16 cellular contexts compared by ENCODE assay signal in the genomic region with DNA sequence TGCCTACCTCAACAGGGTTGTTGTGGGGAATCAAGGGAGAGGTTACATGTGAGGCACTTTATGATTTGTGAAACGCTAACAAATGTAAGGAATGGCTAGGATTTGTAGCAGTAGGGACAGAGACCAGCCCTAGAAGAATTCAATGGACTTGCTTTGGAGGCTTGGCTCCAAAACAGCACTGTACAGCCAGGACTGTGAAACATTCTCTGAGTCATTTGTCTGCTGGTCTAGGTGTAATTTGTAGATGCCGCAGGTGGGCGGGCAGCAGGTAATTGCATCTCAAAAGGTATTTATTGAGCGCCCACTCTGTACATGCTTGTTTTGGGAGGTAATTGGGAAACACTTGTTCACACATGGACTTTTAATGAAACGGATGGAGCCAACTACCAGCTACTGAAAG. TPM values are rescaled to one million over a fixed set of nuclear protein-coding genes. Genes with fewer than 3 reads are reported as not detected.
A peak's percentile ranks its signal among the peaks of the same experiment; 100 is the strongest.
DNase-seq lines count a peak whose midpoint lies in the region; ATAC-seq and TF ChIP-seq lines count a peak whose summit lies in the region.
"Had no signal": no experiment of that assay in that cellular context is flagged by ENCODE, and none has a peak within 500 bp of the region (broad histone marks: within the 10 kb centered on the region; RNA-seq: fewer than 3 reads in every experiment).

No MANE protein-coding gene starts in this region.

- peaks cover 43% of the 10 kb centered on the region for H3K4me1 Mint-ChIP-seq in type B pancreatic cell (ENCODE audit: unreplicated experiment)
- H3K4me1 Mint-ChIP-seq: CD4-positive, CD25-positive, alpha-beta regulatory T cell had no signal

- TF ChIP-seq CTCF in breast epithelium (IDR thresholded peaks at IDR 0.05): no peak
- TF ChIP-seq CTCF in type B pancreatic cell (conservative IDR thresholded peaks at IDR 0.05): no peak
- TF ChIP-seq CTCF in upper lobe of left lung (IDR thresholded peaks at IDR 0.05): no peak

- H3K27me3 ChIP-seq in breast epithelium (no peaks in the 10 kb centered on the region), upper lobe of left lung (no peaks in the 10 kb centered on the region)

- no peak for TF ChIP-seq POLR2A in breast epithelium (IDR thresholded peaks at IDR 0.05)
- TF ChIP-seq POLR2A in upper lobe of left lung (IDR thresholded peaks at IDR 0.05): no peak

- no peaks in the 10 kb centered on the region for H3K27me3 Mint-ChIP-seq in type B pancreatic cell

- WGBS in upper lobe of left lung, 2 donors: 83 to 93% methylated on average over 5 of the region's 5 CpGs

- H3K4me3 ChIP-seq in breast epithelium: no peak overlapping the region
- no peak overlapping the region for H3K4me3 ChIP-seq in upper lobe of left lung

- peaks cover 5% of the 10 kb centered on the region for H3K9me3 Mint-ChIP-seq in type B pancreatic cell
- H3K9me3 Mint-ChIP-seq: CD4-positive, CD25-positive, alpha-beta regulatory T cell had no signal

- no peak for ATAC-seq in upper lobe of left lung (ENCODE audit: low FRiP score in 2 of 2)
- ATAC-seq in left lobe of liver: no peak

- DNase-seq in LoVo (ENCODE audit: low spot score) (peak; percentile 45), breast epithelium (ENCODE audit: low spot score in 2 of 2) (peak in 1 of 2 donors; percentile 72), islet precursor cell (peak; percentile 74), type B pancreatic cell (ENCODE audit: extremely low spot score, unreplicated experiment) (no peak), upper lobe of left lung (no peak), left lobe of liver (ENCODE audit: low spot score) (no peak)
- DNase-seq in activated CD8-positive, alpha-beta memory T cell treated with anti-CD3 and anti-CD28 coated beads for 24 hours: no peak
- DNase-seq: AML-193; CD4-positive, CD25-positive, alpha-beta regulatory T cell; GF-D8; NCI-H1105 treated with DMSO at 0.1 percent for 48 hours; NCI-H187; NCI-H446 treated with DMSO at 0.1 percent for 48 hours; NCI-H774; SHP77 treated with DMSO at 0.1 percent for 48 hours had no signal

- peak overlapping the region; percentile 22 for H3K27ac Mint-ChIP-seq in type B pancreatic cell
- H3K27ac Mint-ChIP-seq: CD4-positive, CD25-positive, alpha-beta regulatory T cell had no signal

- peak overlapping the region; percentile 29 to 52 for H3K27ac ChIP-seq in breast epithelium
- H3K27ac ChIP-seq in upper lobe of left lung: no peak overlapping the region

- H3K9me3 ChIP-seq in breast epithelium (no peaks in the 10 kb centered on the region), upper lobe of left lung (no peaks in the 10 kb centered on the region)

- TF ChIP-seq EP300 in upper lobe of left lung (IDR thresholded peaks at IDR 0.05): no peak

- H3K4me1 ChIP-seq in breast epithelium: peaks cover 0 to 13% of the 10 kb centered on the region in 2 donors
- H3K4me1 ChIP-seq in upper lobe of left lung: peaks cover 8 to 40% (median 25%) of the 10 kb centered on the region in 4 donors

- peaks cover 4% of the 10 kb centered on the region for H3K36me3 Mint-ChIP-seq in type B pancreatic cell
- H3K36me3 Mint-ChIP-seq: CD4-positive, CD25-positive, alpha-beta regulatory T cell had no signal

- H3K4me3 Mint-ChIP-seq in type B pancreatic cell: no peak overlapping the region
- H3K4me3 Mint-ChIP-seq: CD4-positive, CD25-positive, alpha-beta regulatory T cell had no signal

- H3K36me3 ChIP-seq in breast epithelium (no peaks in the 10 kb centered on the region), upper lobe of left lung (no peaks in the 10 kb centered on the region)

- intact Hi-C loops in breast epithelium (cut with DNase I; ENCODE audit: low total_unique reads): no loop called here

RNA-seq across cellular contexts. Expression of gene SLC7A8, which starts 11.4 kb away (rescaled TPM):
- total RNA-seq in breast epithelium (10 to 100 TPM; 46.8 to 98.9 (median 61.9) TPM), type B pancreatic cell (ENCODE audit: low replicate concordance) (56.1 and 56.7 TPM in 2 replicates), upper lobe of left lung (10 to 100 TPM; 30.4 to 58.2 (median 42.0) TPM), left lobe of liver (6.7 TPM)
- total RNA-seq: CD4-positive, CD25-positive, alpha-beta regulatory T cell had no signal

RNA-seq across cellular contexts. Expression of gene CEBPE, which starts 53.0 kb away (rescaled TPM):
- total RNA-seq in breast epithelium (under 1 TPM in 1 of 3 donors, not detected in 2; 0.32 TPM), type B pancreatic cell (ENCODE audit: low replicate concordance) (not detected in 2 replicates), upper lobe of left lung (under 1 TPM in 2 of 6 donors, not detected in 4; 0.31 to 0.77 TPM), left lobe of liver (not detected)
- total RNA-seq: CD4-positive, CD25-positive, alpha-beta regulatory T cell; H1 had no signal

Comparison
In these comparisons a context has a peak if more than half of its experiments do, and no peak if none do; other contexts are left out.
1. DNase-seq: peak in LoVo (single experiment) and islet precursor cell (single experiment); none in type B pancreatic cell (single experiment), upper lobe of left lung (0 of 2), activated CD8-positive, alpha-beta memory T cell treated with anti-CD3 and anti-CD28 coated beads for 24 hours (single experiment) and left lobe of liver (single experiment).
2. H3K27ac ChIP-seq: peak in breast epithelium (2 of 2); none in upper lobe of left lung (0 of 4).